In the genomic region with DNA sequence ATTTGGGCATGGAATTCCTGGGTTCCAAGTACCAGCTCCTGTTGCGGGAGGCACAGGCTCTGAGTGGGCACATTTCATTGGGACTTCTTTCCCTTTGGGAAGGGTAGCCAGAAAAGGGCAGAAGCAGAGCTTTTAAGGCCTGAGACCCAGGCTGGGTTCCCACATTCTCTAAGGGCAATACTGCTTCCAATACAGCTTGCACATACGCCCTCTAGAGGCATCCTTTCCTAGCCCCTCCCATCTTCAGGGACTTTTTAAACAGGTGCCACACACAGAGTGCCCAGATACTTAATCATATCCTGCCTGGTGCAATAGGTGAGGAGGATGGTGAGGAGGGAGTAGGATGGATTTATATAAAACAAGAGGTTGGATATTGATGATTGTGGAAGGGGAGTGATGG, we compare ENCODE assay signal across 10 cellular contexts. TPM values are rescaled to one million over a fixed set of nuclear protein-coding genes. Genes with fewer than 3 reads are reported as not detected.
A peak's percentile ranks its signal among the peaks of the same experiment; 100 is the strongest.
DNase-seq lines count a peak whose midpoint lies in the region; ATAC-seq and TF ChIP-seq lines count a peak whose summit lies in the region.
"Had no signal": no experiment of that assay in that cellular context is flagged by ENCODE, and none has a peak within 500 bp of the region (broad histone marks: within the 10 kb centered on the region; RNA-seq: fewer than 3 reads in every experiment).

No MANE protein-coding gene starts in this region.

- H3K4me1 ChIP-seq in DOHH2 (ENCODE audit: control insufficient read depth, low read length) (no peaks in the 10 kb centered on the region), neural progenitor cell (peaks cover 29% of the 10 kb centered on the region)

- H2AFZ ChIP-seq in neural progenitor cell (replicated peaks), result no peak overlapping the region

- ATAC-seq in GM19351 (IDR thresholded peaks at IDR 0.05; ENCODE audit: unreplicated experiment) (peak; percentile 53), HG03520 (IDR thresholded peaks at IDR 0.05; ENCODE audit: unreplicated experiment) (peak; percentile 50)

- H3K79me2 ChIP-seq in DOHH2 (ENCODE audit: control insufficient read depth, low read length) (no peaks in the 10 kb centered on the region), neural progenitor cell (ENCODE audit: low read depth) (no peaks in the 10 kb centered on the region)

- H3K9me3 ChIP-seq in DOHH2 (ENCODE audit: control insufficient read depth, insufficient read depth, low read length) (no peaks in the 10 kb centered on the region), neural progenitor cell (ENCODE audit: low read depth) (no peaks in the 10 kb centered on the region)

- H4K20me1 ChIP-seq in DOHH2 (ENCODE audit: control insufficient read depth, insufficient read depth, low read depth, low read length) (no peaks in the 10 kb centered on the region), neural progenitor cell (ENCODE audit: low read depth) (no peaks in the 10 kb centered on the region)

- H3K4me1 Mint-ChIP-seq in neural progenitor cell, result peaks cover 7% of the 10 kb centered on the region

- H3K27ac ChIP-seq in DOHH2 (ENCODE audit: low read depth, low read length), result no peak overlapping the region
- no peak overlapping the region for H3K27ac ChIP-seq in neural progenitor cell

- peaks cover 14% of the 10 kb centered on the region for H3K27me3 Mint-ChIP-seq in neural progenitor cell (ENCODE audit: insufficient read depth, low read depth)

- H3K27me3 ChIP-seq in DOHH2 (ENCODE audit: control insufficient read depth, low read length) (peaks cover 25% of the 10 kb centered on the region), neural progenitor cell (peaks cover 39% of the 10 kb centered on the region)

- peak; percentile 8 for DNase-seq in activated CD4-positive, alpha-beta T cell treated with anti-CD3 and anti-CD28 coated beads, Interleukin-2, amount 50 U/mL, for 1 hour
- peak; percentile 31 for DNase-seq in neural progenitor cell (ENCODE audit: low spot score)
- DNase-seq in ecto neural progenitor cell (ENCODE audit: low spot score), result no peak
- no peak for DNase-seq in NCI-H2196 (lab: John Stamatoyannopoulos, UW; ENCODE audit: unreplicated experiment)
- DNase-seq in DMS79 (lab: John Stamatoyannopoulos, UW), result no peak

- H3K4me2 ChIP-seq in DOHH2 (ENCODE audit: low read length), result no peak overlapping the region
- H3K4me2 ChIP-seq in neural progenitor cell, result no peak overlapping the region

- H3K4me3 Mint-ChIP-seq in neural progenitor cell, result no peak overlapping the region

- H3K36me3 ChIP-seq in DOHH2 (ENCODE audit: control insufficient read depth, low read length), result no peaks in the 10 kb centered on the region
- no peaks in the 10 kb centered on the region for H3K36me3 ChIP-seq in neural progenitor cell

- peak; percentile 68 for TF ChIP-seq CTCF in DOHH2 (IDR thresholded peaks at IDR 0.05; ENCODE audit: low read depth, low read length, poor library complexity, severe bottlenecking)
- peak; percentile 44 for TF ChIP-seq CTCF in neural progenitor cell (IDR thresholded peaks at IDR 0.05)

- H3K9ac ChIP-seq in neural progenitor cell, result no peak overlapping the region

- no peak overlapping the region for H3K4me3 ChIP-seq in DOHH2 (ENCODE audit: low read length)
- no peak overlapping the region for H3K4me3 ChIP-seq in neural progenitor cell

- H3F3A ChIP-seq in DOHH2 (ENCODE audit: control insufficient read depth, insufficient read depth), result no peaks in the 10 kb centered on the region
- peaks cover 20% of the 10 kb centered on the region for H3F3A ChIP-seq in neural progenitor cell (ENCODE audit: low read depth)

- no peaks in the 10 kb centered on the region for H3K9me2 ChIP-seq in DOHH2 (replicated peaks; ENCODE audit: control insufficient read depth, low read length)

- no peak overlapping the region for H3K27ac Mint-ChIP-seq in neural progenitor cell

- H3K36me3 Mint-ChIP-seq in neural progenitor cell, result no peaks in the 10 kb centered on the region

- no peaks in the 10 kb centered on the region for H3K9me3 Mint-ChIP-seq in neural progenitor cell

RNA-seq across cellular contexts. Expression of gene GPR88, which starts 5.7 kb away (rescaled TPM):
- total RNA-seq in neural progenitor cell (ENCODE audit: low replicate concordance), result not detected in 2 replicates
- total RNA-seq: fibroblast of lung, RPMI7951 had no signal

Comparison
In these comparisons a context has a peak if more than half of its experiments do, and no peak if none do; other contexts are left out.
1. DNase-seq: peak in activated CD4-positive, alpha-beta T cell treated with anti-CD3 and anti-CD28 coated beads, Interleukin-2, amount 50 U/mL, for 1 hour (single experiment) and neural progenitor cell (single experiment); none in ecto neural progenitor cell (single experiment), NCI-H2196 (single experiment) and DMS79 (single experiment).